ENCODE assay signal across 8 cellular contexts in the genomic region with DNA sequence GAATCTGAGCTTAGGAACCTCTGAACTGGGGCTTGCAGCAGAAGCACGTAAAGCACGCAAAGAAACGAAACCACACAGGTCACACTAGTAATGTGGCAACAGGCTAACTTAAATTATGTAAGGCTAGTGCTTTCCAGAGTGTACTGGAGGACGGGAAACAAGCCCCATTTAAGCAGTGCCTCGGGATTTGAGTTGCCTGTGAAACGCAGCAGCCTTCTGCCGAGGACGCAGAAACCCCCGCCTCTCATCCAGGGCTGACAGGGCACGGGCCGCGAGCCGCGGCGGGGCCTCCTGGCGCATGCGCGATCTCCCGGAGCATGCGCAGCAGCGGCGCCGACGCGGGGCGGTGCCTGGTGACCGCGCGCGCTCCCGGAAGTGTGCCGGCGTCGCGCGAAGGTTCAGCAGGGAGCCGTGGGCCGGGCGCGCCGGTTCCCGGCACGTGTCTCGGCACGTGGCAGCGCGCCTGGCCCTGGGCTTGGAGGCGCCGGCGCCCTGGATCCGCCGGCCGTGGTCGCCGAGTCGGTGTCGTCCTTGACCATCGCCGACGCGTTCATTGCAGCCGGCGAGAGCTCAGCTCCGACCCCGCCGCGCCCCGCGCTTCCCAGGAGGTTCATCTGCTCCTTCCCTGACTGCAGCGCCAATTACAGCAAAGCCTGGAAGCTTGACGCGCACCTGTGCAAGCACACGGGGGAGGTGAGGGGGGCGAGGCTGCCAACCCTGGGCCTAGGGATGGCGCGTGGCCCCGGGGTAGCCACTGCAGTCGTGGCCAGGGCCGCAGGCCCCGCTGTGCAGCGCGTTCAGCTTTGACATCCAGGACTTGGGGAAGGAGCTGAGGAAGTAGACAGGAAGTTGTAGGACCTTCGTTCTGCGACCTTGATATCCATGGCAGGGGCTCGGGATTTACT. TPM values are rescaled to one million over a fixed set of nuclear protein-coding genes. Genes with fewer than 3 reads are reported as not detected.
DNase-seq lines count a peak whose midpoint lies in the region; ATAC-seq, FAIRE-seq and TF ChIP-seq lines count a peak whose summit lies in the region.

A gene (plus strand): TSS at position 374 of the 905 bp plus-strand sequence.

- peak within 1 kb of the TSS; percentile 87 for H2AK9ac ChIP-seq in IMR-90 (replicated peaks; ENCODE audit: low read depth, low read length, poor library complexity)

- peak within 1 kb of the TSS; percentile 35 for H2BK20ac ChIP-seq in IMR-90 (ENCODE audit: low read depth, low read length)

- H3K27ac ChIP-seq in IMR-90 (ENCODE audit: insufficient read depth, low read length) (peak within 1 kb of the TSS; percentile 81), Panc1 (ENCODE audit: low read length) (peak within 1 kb of the TSS; percentile 93), esophagus (ENCODE audit: low read depth in 2 of 2, low read length in 1 of 2) (peak within 1 kb of the TSS; percentile 96 to 99), muscle layer of colon (ENCODE audit: low read depth, low read length) (peak within 1 kb of the TSS; percentile 93)

- H3K4me1 ChIP-seq in IMR-90 (ENCODE audit: control insufficient read depth, insufficient read depth, low read length) (peaks cover 15% of the 10 kb centered on the region), Panc1 (ENCODE audit: control insufficient read depth, insufficient read depth, low read length) (peaks cover 11% of the 10 kb centered on the region; the same call in 1 of the 2 replicates), esophagus (ENCODE audit: control insufficient read depth in 2 of 2, insufficient read depth in 2 of 2, low read length in 1 of 2) (peaks cover 0 to 17% of the 10 kb centered on the region in 2 donors), muscle layer of colon (ENCODE audit: insufficient read depth, low read length) (peaks cover 36% of the 10 kb centered on the region)

- H4K8ac ChIP-seq in IMR-90 (ENCODE audit: low read depth in 2 of 2, low read length in 2 of 2), result peak within 1 kb of the TSS; percentile 85 to 97

- peak within 1 kb of the TSS; percentile 73 for H4K5ac ChIP-seq in IMR-90 (ENCODE audit: low read depth, low read length)

- H3K23ac ChIP-seq in IMR-90 (ENCODE audit: low read depth, low read length), result peak within 1 kb of the TSS; percentile 97

- H3K9me3 ChIP-seq in IMR-90 (ENCODE audit: control insufficient read depth, insufficient read depth, low read length), result no peaks in the 10 kb centered on the region
- no peaks in the 10 kb centered on the region for H3K9me3 ChIP-seq in Panc1 (ENCODE audit: control insufficient read depth, insufficient read depth, low read depth, low read length)
- no peaks in the 10 kb centered on the region for H3K9me3 ChIP-seq in esophagus (ENCODE audit: control insufficient read depth in 2 of 2, insufficient read depth in 1 of 2, low read depth in 1 of 2, low read length in 1 of 2)
- H3K9me3 ChIP-seq in muscle layer of colon (ENCODE audit: low read length), result no peaks in the 10 kb centered on the region

- H3K27me3 ChIP-seq in IMR-90 (ENCODE audit: control insufficient read depth, insufficient read depth, low read length) (peaks cover 2% of the 10 kb centered on the region; the same call in 1 of the 2 replicates), Panc1 (ENCODE audit: control insufficient read depth, insufficient read depth, low read length) (no peaks in the 10 kb centered on the region), esophagus (ENCODE audit: control insufficient read depth in 1 of 2, insufficient read depth in 2 of 2, low read length in 2 of 2) (no peaks in the 10 kb centered on the region), muscle layer of colon (ENCODE audit: control insufficient read depth in 1 of 2, insufficient read depth in 2 of 2, low read length in 2 of 2) (no peaks in the 10 kb centered on the region)

- H2AFZ ChIP-seq in IMR-90 (replicated peaks; ENCODE audit: low read length, poor library complexity), result peak within 1 kb of the TSS; percentile 94

- H3K4me2 ChIP-seq in IMR-90 (ENCODE audit: low read depth, low read length), result peak within 1 kb of the TSS; percentile 89

- FAIRE-seq in D721Med (lab: Jason Lieb, UNC), result no peak

- H4K20me1 ChIP-seq in IMR-90 (ENCODE audit: insufficient read depth, low read length), result no peaks in the 10 kb centered on the region

- dilution Hi-C loops in IMR-90 (cut with HindIII; ENCODE audit: low sequenced_read_pairs, unreplicated experiment), result no loop called here

- TF ChIP-seq RAD21 in IMR-90 (IDR thresholded peaks at IDR 0.05; ENCODE audit: low read length), result no peak

- intact Hi-C loops in IMR-90 (cut with micrococcal nuclease) (loop anchor here (1.0 to 10.0 kb wide), 2 partner anchors 21 to 440 kb away; no protein-coding TSS in a partner anchor), Panc1 (cut with micrococcal nuclease; ENCODE audit: unreplicated experiment) (no loop called here)

- H3K9ac ChIP-seq in IMR-90 (ENCODE audit: low read depth, low read length) (peak within 1 kb of the TSS; percentile 93), muscle layer of colon (ENCODE audit: low read length) (peak within 1 kb of the TSS; percentile 66)

- POLR2A ChIA-PET in IMR-90 (lab: Charles Lee; ENCODE audit: unreplicated experiment), result no interaction called here
- POLR2A ChIA-PET in Panc1 (lab: Charles Lee), result no interaction called here

- peaks cover 23% of the 10 kb centered on the region for H3K9me1 ChIP-seq in IMR-90 (ENCODE audit: insufficient read depth, low read length)

- in situ Hi-C loops in IMR-90 (cut with MboI; ENCODE audit: low sequenced_read_pairs) (no loop called here), Panc1 (cut with HindIII; ENCODE audit: low pct_unique_long_range_greater_than_20kb, low sequenced_read_pairs) (no loop called here)

- TF ChIP-seq POLR2A in IMR-90 (IDR thresholded peaks at IDR 0.05; ENCODE audit: low read depth, low read length), result peak; percentile 51; the same call in 1 of the 2 replicates

- peaks cover 23 to 43% of the 10 kb centered on the region in 2 experiments for H3K79me1 ChIP-seq in IMR-90 (ENCODE audit: low read depth in 1 of 2, low read length in 2 of 2)

- H3K4me1 Mint-ChIP-seq in activated T-cell treated with anti-CD3 and anti-CD28 coated beads, Interleukin-2, amount 50 U/mL, for 4 hours (ENCODE audit: low read depth), result peaks cover 37% of the 10 kb centered on the region

- H4K91ac ChIP-seq in IMR-90 (ENCODE audit: insufficient read depth, low read depth, low read length), result peak within 1 kb of the TSS; percentile 91

- peaks cover 9% of the 10 kb centered on the region for H3K36me3 ChIP-seq in IMR-90 (ENCODE audit: control insufficient read depth, insufficient read depth, low read length)
- peaks cover 5% of the 10 kb centered on the region for H3K36me3 ChIP-seq in Panc1 (ENCODE audit: control insufficient read depth, insufficient read depth, low read length)
- peaks cover 0 to 6% of the 10 kb centered on the region in 2 donors for H3K36me3 ChIP-seq in esophagus (ENCODE audit: control insufficient read depth in 2 of 2, insufficient read depth in 2 of 2, low read length in 1 of 2)
- H3K36me3 ChIP-seq in muscle layer of colon (ENCODE audit: insufficient read depth, low read length), result peaks cover 13% of the 10 kb centered on the region

- peak within 1 kb of the TSS; percentile 92 for H2AK5ac ChIP-seq in IMR-90 (ENCODE audit: low read depth, low read length)

- DNase-seq in D721Med (ENCODE audit: insufficient read length, low spot score) (peak; percentile 87), IMR-90 (peak; percentile 82), Panc1 (ENCODE audit: low read depth, low spot score) (no peak)
- DNase-seq in activated T-cell treated with anti-CD3 and anti-CD28 coated beads, Interleukin-2, amount 50 U/mL, for 4 hours, result peak; percentile 86
- peak; percentile 72 to 73 for DNase-seq in stimulated activated CD8-positive, alpha-beta memory T cell treated with anti-CD3 and anti-CD28 coated beads, Interleukin-7, amount 100 ng/mL, for 1 hour (ENCODE audit: low read depth in 2 of 2)

- H3K4me3 ChIP-seq in IMR-90 (ENCODE audit: insufficient read depth, low read depth, low read length), result peak within 1 kb of the TSS; percentile 57
- H3K4me3 ChIP-seq in Panc1 (ENCODE audit: low read depth in 2 of 2, low read length in 2 of 2), result peak within 1 kb of the TSS; percentile 63 to 83
- H3K4me3 ChIP-seq in esophagus (ENCODE audit: low read depth in 1 of 2, low read length in 2 of 2), result peak within 1 kb of the TSS; percentile 61 to 90
- peak within 1 kb of the TSS; percentile 75 to 78 for H3K4me3 ChIP-seq in muscle layer of colon (ENCODE audit: low read depth in 1 of 2, low read length in 2 of 2)

- peak within 1 kb of the TSS; percentile 38 for H3K18ac ChIP-seq in IMR-90 (ENCODE audit: low read depth, low read length)

- 0% methylated on average over 53 of the region's 85 CpGs; no CpG with 5 or more reads in 1 of the 2 experiments for WGBS in IMR-90 (ENCODE audit: extremely low coverage in 2 of 2, insufficient read length in 1 of 2), 2 experiments
- 0 to 1% methylated on average over 76 to 85 of the region's 85 CpGs for WGBS in esophagus, 2 donors

- no peaks in the 10 kb centered on the region for H3K27me3 Mint-ChIP-seq in activated T-cell treated with anti-CD3 and anti-CD28 coated beads, Interleukin-2, amount 50 U/mL, for 4 hours (ENCODE audit: low read depth)

- H2BK15ac ChIP-seq in IMR-90 (ENCODE audit: low read depth, low read length), result peak within 1 kb of the TSS; percentile 34; the same call in 1 of the 3 replicates

- CTCF ChIA-PET in IMR-90 (lab: Yijun Ruan, JAX) (interaction anchor here (1.0 kb wide), 1 partner anchor 478 kb away, joined by 3 read pairs; no protein-coding TSS in a partner anchor), Panc1 (lab: Charles Lee) (interaction anchor here (1.6 kb wide), 1 partner anchor 62 kb away, joined by 9 read pairs; no protein-coding TSS in a partner anchor)

- H3K4me3 Mint-ChIP-seq in activated T-cell treated with anti-CD3 and anti-CD28 coated beads, Interleukin-2, amount 50 U/mL, for 4 hours, result peak within 1 kb of the TSS; percentile 91

- H2BK5ac ChIP-seq in IMR-90 (ENCODE audit: low read depth, low read length, poor library complexity, severe bottlenecking), result peak within 1 kb of the TSS; percentile 77

- peak within 1 kb of the TSS; percentile 100 for H3K14ac ChIP-seq in IMR-90 (replicated peaks; ENCODE audit: low read depth, low read length)

- peak; percentile 59 for ATAC-seq in GM21526 (IDR thresholded peaks at IDR 0.05; ENCODE audit: low FRiP score, unreplicated experiment)
- peak; percentile 92 for ATAC-seq in IMR-90 (ENCODE audit: low read depth)
- peak; percentile 90 for ATAC-seq in Panc1
- ATAC-seq in activated T-cell treated with anti-CD3 and anti-CD28 coated beads, Interleukin-2, amount 50 U/mL, for 4 hours, result peak; percentile 68 to 72

- TF ChIP-seq CTCF in D721Med (IDR thresholded peaks at IDR 0.05; ENCODE audit: insufficient read depth, missing control alignments) (no peak), IMR-90 (conservative IDR thresholded peaks at IDR 0.05; ENCODE audit: low read depth, low read length) (no peak), Panc1 (IDR thresholded peaks at IDR 0.05) (no peak)

- H3K56ac ChIP-seq in IMR-90 (ENCODE audit: extremely low read depth, insufficient read depth, low read length), result peak within 1 kb of the TSS; percentile 91

- H2BK120ac ChIP-seq in IMR-90 (ENCODE audit: low read depth, low read length), result peak within 1 kb of the TSS; percentile 90

- no TSS peak for BruUV-seq in IMR-90 (replicated peaks; lab: Mats Ljungman, UMichigan)
- no TSS peak for BruUV-seq in Panc1 (replicated peaks; lab: Mats Ljungman, UMichigan)

- no peaks in the 10 kb centered on the region for H3K9me3 Mint-ChIP-seq in activated T-cell treated with anti-CD3 and anti-CD28 coated beads, Interleukin-2, amount 50 U/mL, for 4 hours

- peaks cover 14% of the 10 kb centered on the region for H3K36me3 Mint-ChIP-seq in activated T-cell treated with anti-CD3 and anti-CD28 coated beads, Interleukin-2, amount 50 U/mL, for 4 hours (ENCODE audit: insufficient read depth)

- H3K4ac ChIP-seq in IMR-90 (ENCODE audit: low read depth, low read length), result peak within 1 kb of the TSS; percentile 97

RNA-seq across cellular contexts. Expression of the gene that starts here (rescaled TPM):
- total RNA-seq in IMR-90 (2012; rRNA removed), result 116 and 148 TPM in 2 replicates
- 73.1 and 74.1 TPM in 2 replicates for polyA plus RNA-seq in IMR-90 (2012; rRNA removed)
- polyA plus RNA-seq in IMR-90 (2012; cell fraction: cytosol; rRNA removed), result 52.0 and 62.7 TPM in 2 replicates
- 32.2 and 40.3 TPM in 2 replicates for polyA plus RNA-seq in IMR-90 (2012; cell fraction: nucleus; rRNA removed; ENCODE audit: low replicate concordance)
- total RNA-seq in Panc1 (2021; ENCODE audit: unreplicated experiment), result 111 TPM
- 81.5 TPM for polyA plus RNA-seq in Panc1 (2012; ENCODE audit: insufficient read length)
- 100 to 1,000 TPM; 203 to 279 (median 246) TPM for total RNA-seq in activated T-cell treated with anti-CD3 and anti-CD28 coated beads, Interleukin-2, amount 50 U/mL, for 4 hours
- polyA plus RNA-seq in esophagus, result 100 to 1,000 TPM in 1 of 2 donors, 10 to 100 TPM in 1; 80.4 to 147 TPM
